Comparison of ENCODE assay signal across 8 cellular contexts in the genomic region with DNA sequence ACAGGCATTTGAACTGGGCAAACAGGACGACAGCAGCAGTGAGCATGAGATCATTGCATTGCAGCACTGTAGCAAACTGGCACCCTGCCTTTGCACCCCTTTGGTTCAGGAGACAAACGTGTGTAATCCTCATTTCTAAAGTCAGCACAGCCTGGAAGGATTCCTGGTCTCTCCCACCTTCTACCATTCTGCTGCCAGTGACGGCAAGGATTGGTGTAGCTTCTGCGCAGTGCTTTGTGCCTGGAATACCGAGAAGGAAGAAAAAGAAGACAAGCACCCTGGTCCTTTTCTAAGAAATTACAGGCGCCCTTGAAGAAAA.
DNase-seq lines count a peak whose midpoint lies in the region; ATAC-seq and TF ChIP-seq lines count a peak whose summit lies in the region.

No MANE protein-coding gene starts in this region.

- TF ChIP-seq CTCF in fibroblast of pulmonary artery (IDR thresholded peaks at IDR 0.05; ENCODE audit: low read length, missing control alignments), result no peak

- no peaks in the 10 kb centered on the region for H3K36me3 ChIP-seq in SJSA1

- ATAC-seq in HG02981 (IDR thresholded peaks at IDR 0.05; ENCODE audit: unreplicated experiment), result no peak
- ATAC-seq in GM21423 (IDR thresholded peaks at IDR 0.05; ENCODE audit: unreplicated experiment), result no peak

- H3K4me3 ChIP-seq in SJSA1 (no peak overlapping the region), fibroblast of pulmonary artery (replicated peaks; ENCODE audit: low read depth, low read length) (peak overlapping the region; percentile 66)

- H3K27me3 ChIP-seq in SJSA1 (replicated peaks), result no peaks in the 10 kb centered on the region

- DNase-seq in D341Med (ENCODE audit: low spot score) (peak; percentile 58), SJSA1 (ENCODE audit: low read depth in 1 of 2, low spot score in 2 of 2) (peak; percentile 46 to 59), fibroblast of pulmonary artery (ENCODE audit: low read depth) (peak; percentile 97), pons (ENCODE audit: low spot score) (peak; percentile 91), NCI-H187 treated with DMSO at 0.1 percent for 48 hours (lab: John Stamatoyannopoulos, UW) (no peak), GDM1 (lab: John Stamatoyannopoulos, UW) (no peak)

- H3K27ac ChIP-seq in SJSA1, result no peak overlapping the region

- no peaks in the 10 kb centered on the region for H3K9me3 ChIP-seq in SJSA1 (replicated peaks)

- peaks cover 30% of the 10 kb centered on the region for H3K4me1 ChIP-seq in SJSA1 (replicated peaks)

Comparison
In these comparisons a context has a peak if more than half of its experiments do, and no peak if none do; other contexts are left out.
1. DNase-seq: peak in D341Med (single experiment), SJSA1 (2 of 2), fibroblast of pulmonary artery (single experiment) and pons (single experiment); none in NCI-H187 treated with DMSO at 0.1 percent for 48 hours (single experiment) and GDM1 (single experiment).